In genomic region chr20:9590189-9590588, GRCh38 we compare ENCODE assay signal across 1 cellular context.
TF ChIP-seq lines count a peak whose summit lies in the region.

No MANE protein-coding gene starts in this region.

TF ChIP-seq in A549, 52 proteins besides CTCF, POLR2A, EP300 and RAD21 (continued from another document):
- TF ChIP-seq HES2 (IDR thresholded peaks at IDR 0.05) (no peak), USF2 (IDR thresholded peaks at IDR 0.05) (peak; percentile 29; the same call in 1 of the 2 replicates), NR3C1 (IDR thresholded peaks at IDR 0.05) (no peak), JUNB (IDR thresholded peaks at IDR 0.05) (peak; percentile 68), PBX3 (IDR thresholded peaks at IDR 0.05) (no peak), RFX5 (IDR thresholded peaks at IDR 0.05) (no peak)
